In genomic region chr15:92904832-92905640, GRCh38 we compare ENCODE assay signal across 8 cellular contexts. TPM values are rescaled to one million over a fixed set of nuclear protein-coding genes. Genes with fewer than 3 reads are reported as not detected.
A peak's percentile ranks its signal among the peaks of the same experiment; 100 is the strongest.
DNase-seq lines count a peak whose midpoint lies in the region; ATAC-seq, FAIRE-seq and TF ChIP-seq lines count a peak whose summit lies in the region.

No MANE protein-coding gene starts in this region.

- TF ChIP-seq CTCF in kidney (IDR thresholded peaks at IDR 0.05; ENCODE audit: borderline replicate concordance, extremely low read depth, insufficient read depth) (no peak), suprapubic skin (IDR thresholded peaks at IDR 0.05) (no peak)

- peak overlapping the region; percentile 98 for H3K4me3 Mint-ChIP-seq in T-helper 1 cell treated with Interleukin-12 subunit alpha and Interleukin-12 subunit beta and Interleukin-4 antibody, amounts not matched to agents 30 μg/mL and 1 μg/mL, for 36 hours
- H3K4me3 Mint-ChIP-seq in activated naive CD8-positive, alpha-beta T cell, result peak overlapping the region; percentile 99

- FAIRE-seq in kidney (lab: Jason Lieb, UNC), result no peak
- FAIRE-seq in GM19239 (lab: Jason Lieb, UNC), result no peak

- H3K4me1 Mint-ChIP-seq in T-helper 1 cell treated with Interleukin-12 subunit alpha and Interleukin-12 subunit beta and Interleukin-4 antibody, amounts not matched to agents 30 μg/mL and 1 μg/mL, for 36 hours (ENCODE audit: low read depth), result peaks cover 55% of the 10 kb centered on the region
- H3K4me1 Mint-ChIP-seq in activated naive CD8-positive, alpha-beta T cell (ENCODE audit: low read depth), result peaks cover 61% of the 10 kb centered on the region

- peak overlapping the region; percentile 50 to 87 for H3K9ac ChIP-seq in kidney (ENCODE audit: low read length in 2 of 2)

- TF ChIP-seq POLR2A in suprapubic skin (IDR thresholded peaks at IDR 0.05), result no peak

- peak overlapping the region; percentile 85 to 94 for H3K27ac ChIP-seq in kidney (ENCODE audit: low read depth in 2 of 2, low read length in 2 of 2)
- peak overlapping the region; percentile 97 for H3K27ac ChIP-seq in suprapubic skin

- no peaks in the 10 kb centered on the region for H3K27me3 Mint-ChIP-seq in T-helper 1 cell treated with Interleukin-12 subunit alpha and Interleukin-12 subunit beta and Interleukin-4 antibody, amounts not matched to agents 30 μg/mL and 1 μg/mL, for 36 hours (ENCODE audit: low read depth)
- no peaks in the 10 kb centered on the region for H3K27me3 Mint-ChIP-seq in activated naive CD8-positive, alpha-beta T cell

- intact Hi-C loops in kidney (cut with DNase I), result no loop called here

- no peaks in the 10 kb centered on the region for H3K27me3 ChIP-seq in suprapubic skin

- H3K4me3 ChIP-seq in kidney (ENCODE audit: low read length in 2 of 2) (peak overlapping the region; percentile 65 to 71), suprapubic skin (peak overlapping the region; percentile 62)

- ATAC-seq in HG03571 (IDR thresholded peaks at IDR 0.05; ENCODE audit: unreplicated experiment), result no peak

- H3K9me3 ChIP-seq in kidney (ENCODE audit: control insufficient read depth in 1 of 2, low read length in 2 of 2) (no peaks in the 10 kb centered on the region), suprapubic skin (no peaks in the 10 kb centered on the region)

- H3K36me3 ChIP-seq in kidney (ENCODE audit: control insufficient read depth in 1 of 2, insufficient read depth in 2 of 2, low read length in 2 of 2) (peaks cover 0 to 6% of the 10 kb centered on the region in 2 donors), suprapubic skin (peaks cover 2% of the 10 kb centered on the region)

- TF ChIP-seq EP300 in suprapubic skin (IDR thresholded peaks at IDR 0.05), result no peak

- H3K27ac Mint-ChIP-seq in T-helper 1 cell treated with Interleukin-12 subunit alpha and Interleukin-12 subunit beta and Interleukin-4 antibody, amounts not matched to agents 30 μg/mL and 1 μg/mL, for 36 hours, result peak overlapping the region; percentile 99
- H3K27ac Mint-ChIP-seq in activated naive CD8-positive, alpha-beta T cell, result peak overlapping the region; percentile 100

- peaks cover 59% of the 10 kb centered on the region for H3K36me3 Mint-ChIP-seq in T-helper 1 cell treated with Interleukin-12 subunit alpha and Interleukin-12 subunit beta and Interleukin-4 antibody, amounts not matched to agents 30 μg/mL and 1 μg/mL, for 36 hours (ENCODE audit: low read depth)
- peaks cover 18% of the 10 kb centered on the region for H3K36me3 Mint-ChIP-seq in activated naive CD8-positive, alpha-beta T cell

- H3K4me1 ChIP-seq in kidney (ENCODE audit: control insufficient read depth in 1 of 2, insufficient read depth in 1 of 2, low read depth in 1 of 2, low read length in 2 of 2), result peaks cover 32 to 33% of the 10 kb centered on the region in 2 donors
- H3K4me1 ChIP-seq in suprapubic skin, result peaks cover 66% of the 10 kb centered on the region

- WGBS in suprapubic skin, result 9% methylated on average over 14 of the region's 14 CpGs

- no peaks in the 10 kb centered on the region for H3K9me3 Mint-ChIP-seq in T-helper 1 cell treated with Interleukin-12 subunit alpha and Interleukin-12 subunit beta and Interleukin-4 antibody, amounts not matched to agents 30 μg/mL and 1 μg/mL, for 36 hours
- H3K9me3 Mint-ChIP-seq in activated naive CD8-positive, alpha-beta T cell (ENCODE audit: low read depth), result no peaks in the 10 kb centered on the region

- DNase-seq in T-helper 1 cell, result no peak
- no peak for DNase-seq in kidney
- DNase-seq in suprapubic skin (ENCODE audit: low spot score in 2 of 2), result no peak
- DNase-seq in GM19239 (ENCODE audit: insufficient read length, low spot score), result no peak
- DNase-seq in EL, result no peak

RNA-seq across cellular contexts. Expression of gene CHD2, which starts 4.9 kb away (rescaled TPM):
- total RNA-seq in kidney, result 137 TPM
- polyA plus RNA-seq in kidney (ENCODE audit: insufficient read depth, low read depth, low replicate concordance), result 22.5 TPM
- total RNA-seq in suprapubic skin, result 100 to 1,000 TPM in 3 of 4 donors, 10 to 100 TPM in 1; 93.3 to 319 (median 127) TPM
